Comparison of ENCODE assay signal across 23 cellular contexts in the genomic region with DNA sequence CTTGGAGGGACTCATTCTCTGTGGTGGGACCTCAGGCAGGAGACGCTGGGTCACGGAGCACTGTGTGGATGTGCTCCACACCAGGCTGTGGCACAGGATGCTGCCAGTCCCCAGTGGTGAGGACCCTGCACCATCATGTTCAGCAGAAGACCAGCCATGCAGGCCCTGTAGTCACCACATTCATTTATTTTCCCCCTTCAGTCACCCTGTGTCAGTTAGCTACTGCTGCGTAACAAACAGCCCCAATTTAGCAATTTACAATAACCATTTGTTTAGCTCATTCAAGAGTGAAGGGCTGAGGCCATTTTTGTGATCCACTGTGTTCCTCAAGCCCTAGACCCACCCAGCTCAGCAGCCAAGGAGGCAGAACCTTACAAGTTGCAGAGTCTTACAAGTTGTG. TPM values are rescaled to one million over a fixed set of nuclear protein-coding genes. Genes with fewer than 3 reads are reported as not detected.
"Had no signal": no experiment of that assay in that cellular context is flagged by ENCODE, and none has a peak within 500 bp of the region (broad histone marks: within the 10 kb centered on the region; RNA-seq: fewer than 3 reads in every experiment).

No MANE protein-coding gene starts in this region.

- H3K27ac ChIP-seq: coronary artery, dorsolateral prefrontal cortex, esophagus muscularis mucosa, foreskin keratinocyte, gastroesophageal sphincter, heart right ventricle, left lung, lower lobe of right lung had no signal

- DNase-seq: dermis blood vessel endothelial cell; dorsolateral prefrontal cortex; effector CD4-positive, alpha-beta T cell; effector memory CD4-positive, alpha-beta T cell; foreskin keratinocyte; heart right ventricle; hippocampal formation; left cardiac atrium; left ventricle myocardium superior; lower lobe of right lung; mesenchymal stem cell; mucosa of descending colon had no signal

- H3K27me3 ChIP-seq: foreskin keratinocyte had no signal

- H3K4me1 ChIP-seq: foreskin keratinocyte, left lung, lower lobe of right lung had no signal

- H3K4me3 ChIP-seq: coronary artery, dorsolateral prefrontal cortex, esophagus muscularis mucosa, gastroesophageal sphincter, heart right ventricle, left lung, lower lobe of right lung, mucosa of descending colon had no signal

- H3K4me3 Mint-ChIP-seq: mesothelial cell of epicardium had no signal

- H3K27ac Mint-ChIP-seq: mesothelial cell of epicardium had no signal

- H3K4me1 Mint-ChIP-seq: mesothelial cell of epicardium had no signal

- H3K36me3 ChIP-seq: esophagus muscularis mucosa, gastroesophageal sphincter, heart right ventricle, left lung, lower lobe of right lung had no signal

- ATAC-seq: foreskin keratinocyte, gastroesophageal sphincter, heart right ventricle, left cardiac atrium, left lung, left ventricle myocardium superior, lower lobe of right lung, mucosa of descending colon had no signal

- H3K36me3 Mint-ChIP-seq: mesothelial cell of epicardium had no signal

- H3K9me3 ChIP-seq: lower lobe of right lung, mucosa of descending colon had no signal

- FAIRE-seq: colon, endothelial cell of umbilical vein, frontal cortex, islet of Langerhans, keratinocyte had no signal

RNA-seq across cellular contexts. Expression of gene ADRA2C, which starts 23.6 kb away (rescaled TPM):
- total RNA-seq: epithelial cell of proximal tubule had no signal
